ENCODE assay signal across 1 cellular context in genomic region chr4:83010522-83011318, GRCh38.
TF ChIP-seq lines count a peak whose summit lies in the region.

TSS of gene LIN54 (minus strand) at chr4:83010823. CDS start at chr4:82984844, 25,979 bp downstream.

TF ChIP-seq in HepG2, 621 proteins besides CTCF, POLR2A, EP300 and RAD21 (continued from another document and continues in another):
- TF ChIP-seq HOXA3 (CRISPR knock-in tag; IDR thresholded peaks at IDR 0.05) (peak; percentile 65), REST (IDR thresholded peaks at IDR 0.05; ENCODE audit: borderline replicate concordance in 1 of 2, low read depth in 1 of 2, low read length in 2 of 2) (peak in 1 of 2 experiments; percentile 80; a peak in 1 of 4 replicates), ZMAT5 (CRISPR knock-in tag; IDR thresholded peaks at IDR 0.05; ENCODE audit: borderline replicate concordance, low read depth) (no peak), TEAD3 (CRISPR knock-in tag; optimal IDR thresholded peaks at IDR 0.05; ENCODE audit: borderline replicate concordance) (peak; percentile 72), ZNF556 (CRISPR knock-in tag; IDR thresholded peaks at IDR 0.05; ENCODE audit: borderline replicate concordance) (0 out of 2 replicates have a peak, but pooled peaks have one; percentile 39), ZNF710 (CRISPR knock-in tag; IDR thresholded peaks at IDR 0.05; ENCODE audit: borderline replicate concordance) (peak; percentile 31; the same call in 1 of the 2 replicates), ZNF280D (CRISPR knock-in tag; IDR thresholded peaks at IDR 0.05) (peak; percentile 39; the same call in 1 of the 2 replicates), CCDC6 (CRISPR knock-in tag; IDR thresholded peaks at IDR 0.05) (peak; percentile 19; the same call in 1 of the 2 replicates), ZNF609 (CRISPR knock-in tag; IDR thresholded peaks at IDR 0.05; ENCODE audit: borderline replicate concordance) (0 out of 2 replicates have a peak, but pooled peaks have one; percentile 71), GMEB2 (CRISPR knock-in tag; IDR thresholded peaks at IDR 0.05; ENCODE audit: low read depth) (0 out of 2 replicates have a peak, but pooled peaks have one; percentile 15), RARA (CRISPR knock-in tag; IDR thresholded peaks at IDR 0.05) (peak; percentile 80), NR2F6 (IDR thresholded peaks at IDR 0.05) (peak; percentile 94), NR2F6 (CRISPR knock-in tag; IDR thresholded peaks at IDR 0.05) (peak; percentile 95), IRF9 (CRISPR knock-in tag; IDR thresholded peaks at IDR 0.05; ENCODE audit: borderline replicate concordance) (no peak), ZGPAT (CRISPR knock-in tag; IDR thresholded peaks at IDR 0.05) (peak; percentile 51; the same call in 1 of the 2 replicates), ZNF232 (CRISPR knock-in tag; IDR thresholded peaks at IDR 0.05; ENCODE audit: borderline replicate concordance) (peak; percentile 32; the same call in 1 of the 2 replicates), NFE2L1 (CRISPR knock-in tag; IDR thresholded peaks at IDR 0.05; ENCODE audit: borderline replicate concordance) (no peak), ZNF574 (CRISPR knock-in tag; IDR thresholded peaks at IDR 0.05) (peak; percentile 87), KAT8 (CRISPR knock-in tag; IDR thresholded peaks at IDR 0.05) (peak; percentile 32; the same call in 1 of the 2 replicates), HMGA1 (CRISPR knock-in tag; conservative IDR thresholded peaks at IDR 0.05) (no peak), ISX (CRISPR knock-in tag; conservative IDR thresholded peaks at IDR 0.05) (no peak), KMT2A (CRISPR knock-in tag; IDR thresholded peaks at IDR 0.05) (0 out of 2 replicates have a peak, but pooled peaks have one; percentile 65), KDM5B (CRISPR knock-in tag; IDR thresholded peaks at IDR 0.05; ENCODE audit: borderline replicate concordance) (peak; percentile 57; the same call in 1 of the 2 replicates), NCOA5 (CRISPR knock-in tag; IDR thresholded peaks at IDR 0.05) (no peak), PTBP1 (IDR thresholded peaks at IDR 0.05; ENCODE audit: low read depth, low read length, poor library complexity, severe bottlenecking) (no peak), BORCS8-MEF2B (CRISPR knock-in tag; IDR thresholded peaks at IDR 0.05) (no peak; the same call in 1 of the 2 replicates), ZFP91 (CRISPR knock-in tag; IDR thresholded peaks at IDR 0.05; ENCODE audit: borderline replicate concordance) (0 out of 2 replicates have a peak, but pooled peaks have one; percentile 29), KMT2B (CRISPR knock-in tag; IDR thresholded peaks at IDR 0.05) (peak; percentile 53), SAP130 (CRISPR knock-in tag; IDR thresholded peaks at IDR 0.05; ENCODE audit: low read depth) (peak; percentile 96)
